2 cellular contexts compared by ENCODE assay signal in genomic region chrX:57121162-57121741, GRCh38.
A peak's percentile ranks its signal among the peaks of the same experiment; 100 is the strongest.
TF ChIP-seq lines count a peak whose summit lies in the region.

TSS of gene SPIN2B (minus strand) at chrX:57121548.

TF ChIP-seq in IMR-90, 13 proteins besides CTCF, POLR2A, EP300 and RAD21:
- no peak for TF ChIP-seq RFX5 (IDR thresholded peaks at IDR 0.05; ENCODE audit: low read depth, low read length)
- TF ChIP-seq, protein P1, sequence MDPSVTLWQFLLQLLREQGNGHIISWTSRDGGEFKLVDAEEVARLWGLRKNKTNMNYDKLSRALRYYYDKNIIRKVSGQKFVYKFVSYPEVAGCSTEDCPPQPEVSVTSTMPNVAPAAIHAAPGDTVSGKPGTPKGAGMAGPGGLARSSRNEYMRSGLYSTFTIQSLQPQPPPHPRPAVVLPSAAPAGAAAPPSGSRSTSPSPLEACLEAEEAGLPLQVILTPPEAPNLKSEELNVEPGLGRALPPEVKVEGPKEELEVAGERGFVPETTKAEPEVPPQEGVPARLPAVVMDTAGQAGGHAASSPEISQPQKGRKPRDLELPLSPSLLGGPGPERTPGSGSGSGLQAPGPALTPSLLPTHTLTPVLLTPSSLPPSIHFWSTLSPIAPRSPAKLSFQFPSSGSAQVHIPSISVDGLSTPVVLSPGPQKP (IDR thresholded peaks at IDR 0.05; ENCODE audit: borderline replicate concordance, low read depth, low read length), result no peak
- no peak for TF ChIP-seq MAZ (IDR thresholded peaks at IDR 0.05; ENCODE audit: borderline replicate concordance, low read depth, low read length)
- TF ChIP-seq USF2 (IDR thresholded peaks at IDR 0.05; ENCODE audit: low read depth, low read length), result peak; percentile 52; the same call in 1 of the 2 replicates
- TF ChIP-seq CEBPB (IDR thresholded peaks at IDR 0.05; ENCODE audit: low read depth, low read length), result no peak
- no peak for TF ChIP-seq FOS (IDR thresholded peaks at IDR 0.05; ENCODE audit: low read depth, low read length)
- no peak for TF ChIP-seq MXI1 (IDR thresholded peaks at IDR 0.05; ENCODE audit: borderline replicate concordance, low read depth, low read length)
- no peak for TF ChIP-seq SMC3 (IDR thresholded peaks at IDR 0.05; ENCODE audit: low read depth, low read length)
- TF ChIP-seq CHD1 (IDR thresholded peaks at IDR 0.05; ENCODE audit: low read depth, low read length), result no peak
- no peak for TF ChIP-seq RCOR1 (IDR thresholded peaks at IDR 0.05; ENCODE audit: insufficient replicate concordance, low read length)
- peak; percentile 69 for TF ChIP-seq BHLHE40 (IDR thresholded peaks at IDR 0.05; ENCODE audit: low read depth, low read length)

TF ChIP-seq in PFSK-1, 5 proteins besides CTCF, POLR2A, EP300 and RAD21:
- peak; percentile 24; the same call in 1 of the 2 replicates for TF ChIP-seq SIN3A (IDR thresholded peaks at IDR 0.05; ENCODE audit: borderline replicate concordance, insufficient read depth, low read length)
- no peak for TF ChIP-seq FOXP2 (optimal IDR thresholded peaks at IDR 0.05; ENCODE audit: borderline replicate concordance, extremely low read depth, extremely low read length, insufficient read depth)
- TF ChIP-seq, protein P2, sequence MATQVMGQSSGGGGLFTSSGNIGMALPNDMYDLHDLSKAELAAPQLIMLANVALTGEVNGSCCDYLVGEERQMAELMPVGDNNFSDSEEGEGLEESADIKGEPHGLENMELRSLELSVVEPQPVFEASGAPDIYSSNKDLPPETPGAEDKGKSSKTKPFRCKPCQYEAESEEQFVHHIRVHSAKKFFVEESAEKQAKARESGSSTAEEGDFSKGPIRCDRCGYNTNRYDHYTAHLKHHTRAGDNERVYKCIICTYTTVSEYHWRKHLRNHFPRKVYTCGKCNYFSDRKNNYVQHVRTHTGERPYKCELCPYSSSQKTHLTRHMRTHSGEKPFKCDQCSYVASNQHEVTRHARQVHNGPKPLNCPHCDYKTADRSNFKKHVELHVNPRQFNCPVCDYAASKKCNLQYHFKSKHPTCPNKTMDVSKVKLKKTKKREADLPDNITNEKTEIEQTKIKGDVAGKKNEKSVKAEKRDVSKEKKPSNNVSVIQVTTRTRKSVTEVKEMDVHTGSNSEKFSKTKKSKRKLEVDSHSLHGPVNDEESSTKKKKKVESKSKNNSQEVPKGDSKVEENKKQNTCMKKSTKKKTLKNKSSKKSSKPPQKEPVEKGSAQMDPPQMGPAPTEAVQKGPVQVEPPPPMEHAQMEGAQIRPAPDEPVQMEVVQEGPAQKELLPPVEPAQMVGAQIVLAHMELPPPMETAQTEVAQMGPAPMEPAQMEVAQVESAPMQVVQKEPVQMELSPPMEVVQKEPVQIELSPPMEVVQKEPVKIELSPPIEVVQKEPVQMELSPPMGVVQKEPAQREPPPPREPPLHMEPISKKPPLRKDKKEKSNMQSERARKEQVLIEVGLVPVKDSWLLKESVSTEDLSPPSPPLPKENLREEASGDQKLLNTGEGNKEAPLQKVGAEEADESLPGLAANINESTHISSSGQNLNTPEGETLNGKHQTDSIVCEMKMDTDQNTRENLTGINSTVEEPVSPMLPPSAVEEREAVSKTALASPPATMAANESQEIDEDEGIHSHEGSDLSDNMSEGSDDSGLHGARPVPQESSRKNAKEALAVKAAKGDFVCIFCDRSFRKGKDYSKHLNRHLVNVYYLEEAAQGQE (IDR thresholded peaks at IDR 0.05; ENCODE audit: insufficient read depth in 1 of 2, low read depth in 2 of 2, low read length in 2 of 2), result no peak
- TF ChIP-seq POLR2AphosphoS5 (IDR thresholded peaks at IDR 0.05; ENCODE audit: low read depth, low read length), result peak; percentile 73
- TF ChIP-seq TAF1 (IDR thresholded peaks at IDR 0.05; ENCODE audit: borderline replicate concordance, insufficient read depth, low read length), result peak; percentile 68; the same call in 1 of the 2 replicates
TF ChIP-seq in PFSK-1: peak in this region for 3.
